ENCODE assay signal across 8 cellular contexts in the genomic region with DNA sequence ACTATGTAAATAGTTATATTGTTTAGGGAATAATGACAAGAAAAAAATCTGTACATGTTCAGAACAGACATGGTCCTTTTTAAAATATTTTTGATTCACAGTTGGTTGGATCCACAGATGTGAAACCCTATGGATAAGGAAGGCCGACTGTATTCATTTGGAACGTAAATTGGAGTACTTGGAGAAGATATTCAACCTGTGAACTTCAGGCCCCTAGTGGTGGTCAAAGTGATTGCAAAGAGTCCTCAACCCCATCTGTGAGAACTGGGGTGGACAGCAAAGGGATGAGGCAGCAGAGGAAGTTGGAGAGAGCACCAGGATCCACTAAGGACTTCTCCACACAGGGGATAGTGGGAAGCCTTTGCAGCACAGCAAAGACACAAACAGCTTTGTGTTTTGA. TPM values are rescaled to one million over a fixed set of nuclear protein-coding genes. Genes with fewer than 3 reads are reported as not detected.
DNase-seq lines count a peak whose midpoint lies in the region; ATAC-seq, FAIRE-seq and TF ChIP-seq lines count a peak whose summit lies in the region.

No MANE protein-coding gene starts in this region.

- FAIRE-seq in K562 (lab: Jason Lieb, UNC) = peak; percentile 73
- FAIRE-seq in GM12892 (lab: Jason Lieb, UNC) = no peak

- H4K20me1 ChIP-seq in K562 (replicated peaks; ENCODE audit: control insufficient read depth, insufficient read depth, low read length) = no peaks in the 10 kb centered on the region

- no peaks in the 10 kb centered on the region for H3K9me3 ChIP-seq in K562 (replicated peaks; ENCODE audit: control insufficient read depth, insufficient read depth, low read depth, low read length)

- no peaks in the 10 kb centered on the region for H3K79me2 ChIP-seq in K562 (ENCODE audit: control insufficient read depth, insufficient read depth, low read length)

- POLR2A ChIA-PET in K562 (lab: Yijun Ruan, JAX) = no interaction called here

- BruUV-seq in K562 (replicated peaks; lab: Mats Ljungman, UMichigan) = no TSS peak

- no peak overlapping the region for H3K9ac ChIP-seq in K562 (ENCODE audit: insufficient read depth in 1 of 2, low read depth in 2 of 2, low read length in 2 of 2)

- in situ Hi-C loops in K562 (cut with MboI) = no loop called here

- TF ChIP-seq CTCF in LNCAP (IDR thresholded peaks at IDR 0.05) (peak; percentile 63), K562 (IDR thresholded peaks at IDR 0.05 in 2 of 3, conservative IDR thresholded peaks at IDR 0.05 in 1 of 3; ENCODE audit: insufficient read depth in 2 of 3, low read depth in 1 of 3, low read length in 3 of 3) (peak; percentile 43 to 56 (median 52); a peak in 5 of 6 replicates)

- intact Hi-C loops in K562 (cut with micrococcal nuclease) = no loop called here

- no peak overlapping the region for H3K27ac ChIP-seq in K562 (ENCODE audit: extremely low read depth, low read depth, low read length)

- ATAC-seq in K562 = peak; percentile 89
- ATAC-seq in HG03354 (IDR thresholded peaks at IDR 0.05; ENCODE audit: poor library complexity, severe bottlenecking, unreplicated experiment) = no peak

- TF ChIP-seq EP300 in K562 (IDR thresholded peaks at IDR 0.05; ENCODE audit: low read length) = no peak

- CTCF ChIA-PET in K562 (lab: Yijun Ruan, JAX; ENCODE audit: low intra/inter-chr PET ratio) = interaction anchor here (0.6 kb wide), 3 partner anchors 11 to 854 kb away, joined by 3 to 4 read pairs (median 3); no protein-coding TSS in a partner anchor

- H3K36me3 ChIP-seq in K562 (ENCODE audit: control insufficient read depth, insufficient read depth, low read length) = no peaks in the 10 kb centered on the region

- no peak overlapping the region for H3K4me3 ChIP-seq in K562

- TF ChIP-seq RAD21 in K562 (CRISPR knock-in tag; conservative IDR thresholded peaks at IDR 0.05 in 1 of 2, IDR thresholded peaks at IDR 0.05 in 1 of 2) = 0 out of 4 replicates have a peak, but pooled peaks of 1 of the 2 experiments have one; percentile 8

- peaks cover 8 to 11% of the 10 kb centered on the region in 2 experiments; a peak in 3 of 5 replicates for H3K27me3 ChIP-seq in K562 (ENCODE audit: control insufficient read depth in 2 of 2, insufficient read depth in 2 of 2, low read length in 2 of 2)

- H3K9me1 ChIP-seq in K562 (ENCODE audit: control insufficient read depth, insufficient read depth, low read length) = no peaks in the 10 kb centered on the region

- no peaks in the 10 kb centered on the region for H3K4me1 ChIP-seq in K562 (replicated peaks in 1 of 2; ENCODE audit: control insufficient read depth in 2 of 2, insufficient read depth in 2 of 2, low read length in 2 of 2)

- H3K4me2 ChIP-seq in K562 (ENCODE audit: insufficient read depth, low read length) = no peak overlapping the region

- no peak overlapping the region for H2AFZ ChIP-seq in K562 (ENCODE audit: low read depth, low read length)

- TF ChIP-seq POLR2A in K562 (conservative IDR thresholded peaks at IDR 0.05) = no peak
- TF ChIP-seq POLR2A in GM12892 (IDR thresholded peaks at IDR 0.05; ENCODE audit: low read depth, low read length) = no peak

- WGBS in K562 (ENCODE audit: insufficient coverage, low coverage, missing lambda C conversion rate) = 0% methylated on average over 2 of the region's 2 CpGs

- DNase-seq in SIG-M5 treated with dmso at 0.1 percent for 504 hours (lab: John Stamatoyannopoulos, UW; ENCODE audit: unreplicated experiment) (peak; percentile 32), SIG-M5 (lab: John Stamatoyannopoulos, UW) (no peak), K562 (ENCODE audit: extremely low read depth in 1 of 4, low spot score in 3 of 4) (peak; percentile 35 to 49 (median 38)), mucosa of gallbladder (ENCODE audit: low spot score) (peak; percentile 17), GM12892 (ENCODE audit: insufficient read length) (no peak), NCI-H128 (lab: John Stamatoyannopoulos, UW; ENCODE audit: unreplicated experiment) (no peak)

TF ChIP-seq in K562, 482 proteins besides CTCF, POLR2A, EP300 and RAD21:
- TF ChIP-seq, protein P1, sequence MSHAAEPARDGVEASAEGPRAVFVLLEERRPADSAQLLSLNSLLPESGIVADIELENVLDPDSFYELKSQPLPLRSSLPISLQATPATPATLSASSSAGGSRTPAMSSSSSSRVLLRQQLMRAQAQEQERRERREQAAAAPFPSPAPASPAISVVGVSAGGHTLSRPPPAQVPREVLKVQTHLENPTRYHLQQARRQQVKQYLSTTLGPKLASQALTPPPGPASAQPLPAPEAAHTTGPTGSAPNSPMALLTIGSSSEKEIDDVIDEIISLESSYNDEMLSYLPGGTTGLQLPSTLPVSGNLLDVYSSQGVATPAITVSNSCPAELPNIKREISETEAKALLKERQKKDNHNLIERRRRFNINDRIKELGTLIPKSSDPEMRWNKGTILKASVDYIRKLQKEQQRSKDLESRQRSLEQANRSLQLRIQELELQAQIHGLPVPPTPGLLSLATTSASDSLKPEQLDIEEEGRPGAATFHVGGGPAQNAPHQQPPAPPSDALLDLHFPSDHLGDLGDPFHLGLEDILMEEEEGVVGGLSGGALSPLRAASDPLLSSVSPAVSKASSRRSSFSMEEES (CRISPR knock-in tag; IDR thresholded peaks at IDR 0.05) = no peak
- TF ChIP-seq L3MBTL2 (IDR thresholded peaks at IDR 0.05) (no peak), CREB1 (IDR thresholded peaks at IDR 0.05) (no peak), CREB1 (CRISPR knock-in tag; IDR thresholded peaks at IDR 0.05) (no peak), CHAMP1 (IDR thresholded peaks at IDR 0.05) (no peak), ZBTB7A (IDR thresholded peaks at IDR 0.05; ENCODE audit: borderline replicate concordance, control insufficient read depth, low read depth, low read length) (no peak), GTF2E2 (tag; IDR thresholded peaks at IDR 0.05) (no peak)
- TF ChIP-seq, protein P2, sequence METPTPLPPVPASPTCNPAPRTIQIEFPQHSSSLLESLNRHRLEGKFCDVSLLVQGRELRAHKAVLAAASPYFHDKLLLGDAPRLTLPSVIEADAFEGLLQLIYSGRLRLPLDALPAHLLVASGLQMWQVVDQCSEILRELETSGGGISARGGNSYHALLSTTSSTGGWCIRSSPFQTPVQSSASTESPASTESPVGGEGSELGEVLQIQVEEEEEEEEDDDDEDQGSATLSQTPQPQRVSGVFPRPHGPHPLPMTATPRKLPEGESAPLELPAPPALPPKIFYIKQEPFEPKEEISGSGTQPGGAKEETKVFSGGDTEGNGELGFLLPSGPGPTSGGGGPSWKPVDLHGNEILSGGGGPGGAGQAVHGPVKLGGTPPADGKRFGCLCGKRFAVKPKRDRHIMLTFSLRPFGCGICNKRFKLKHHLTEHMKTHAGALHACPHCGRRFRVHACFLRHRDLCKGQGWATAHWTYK (CRISPR knock-in tag; IDR thresholded peaks at IDR 0.05) = no peak

RNA-seq across cellular contexts. Expression of gene CXCL13, which starts 6.2 kb away (rescaled TPM):
- not detected in 2 replicates for total RNA-seq in K562 (2011; cell fraction: chromatin; rRNA removed; ENCODE audit: low replicate concordance)
- not detected in 2 replicates for total RNA-seq in K562 (2011; cell fraction: nucleolus; rRNA removed)
- not detected in 2 replicates for total RNA-seq in K562 (2011; cell fraction: nucleoplasm; rRNA removed)
- total RNA-seq in K562 (2014; rRNA removed) (not detected in 2 replicates), K562 (2014; rRNA removed; fragmentation: Illumina TruSeq; extraction: Trizol) (not detected in 2 replicates), K562 (2015; rRNA removed; fragmentation: Illumina TruSeq; extraction: Trizol) (not detected in 2 replicates), K562 (2021) (not detected in 2 replicates), mucosa of gallbladder (2.8 TPM)
- polyA plus RNA-seq in K562 (2011; rRNA removed) (not detected in 2 replicates), K562 (2014; fragmentation: Illumina TruSeq; extraction: Trizol) (not detected in 2 replicates), K562 (2014; fragmentation: Nextera tagmentation; extraction: Ambion mirVana) (not detected), K562 (2014; rRNA removed) (not detected in 2 replicates)
- not detected in 2 replicates for polyA plus RNA-seq in K562 (2011; cell fraction: cytosol; rRNA removed)
- not detected in 2 replicates for polyA plus RNA-seq in K562 (2011; cell fraction: nucleus; rRNA removed)
- polyA plus RNA-seq in K562 (2012) = not detected in 2 replicates
- not detected in 2 replicates for polyA minus RNA-seq in K562 (2011; rRNA and poly(A)+ RNA removed)
- not detected in 2 replicates for polyA minus RNA-seq in K562 (2011; cell fraction: cytosol; rRNA and poly(A)+ RNA removed)
- polyA minus RNA-seq in K562 (2011; cell fraction: nucleus; rRNA and poly(A)+ RNA removed) = not detected in 2 replicates
- polyA plus RNA-seq in GM12892 (2012; ENCODE audit: missing spikeins) = 0.66 TPM

Comparison
In these comparisons a context has a peak if more than half of its experiments do, and no peak if none do; other contexts are left out.
1. DNase-seq: peak in SIG-M5 treated with dmso at 0.1 percent for 504 hours (single experiment), K562 (4 of 4) and mucosa of gallbladder (single experiment); none in SIG-M5 (single experiment), GM12892 (single experiment) and NCI-H128 (single experiment).